18 cellular contexts compared by ENCODE assay signal in genomic region chr17:33447090-33447489, GRCh38.
A peak's percentile ranks its signal among the peaks of the same experiment; 100 is the strongest.
DNase-seq lines count a peak whose midpoint lies in the region; FAIRE-seq and TF ChIP-seq lines count a peak whose summit lies in the region.
"Had no signal": no experiment of that assay in that cellular context is flagged by ENCODE, and none has a peak within 500 bp of the region (broad histone marks: within the 10 kb centered on the region; RNA-seq: fewer than 3 reads in every experiment).

No MANE protein-coding gene starts in this region.

- H3K36me3 ChIP-seq in BE2C (no peaks in the 10 kb centered on the region), astrocyte (ENCODE audit: insufficient read depth, low read length) (no peaks in the 10 kb centered on the region), thyroid gland (no peaks in the 10 kb centered on the region), breast epithelium (no peaks in the 10 kb centered on the region)

- H3K4me1 ChIP-seq in BE2C (no peaks in the 10 kb centered on the region; the same call in 1 of the 2 replicates), astrocyte (ENCODE audit: insufficient read depth, low read length) (no peaks in the 10 kb centered on the region), thyroid gland (no peaks in the 10 kb centered on the region), breast epithelium (no peaks in the 10 kb centered on the region)

- H3K27me3 ChIP-seq in BE2C: no peaks in the 10 kb centered on the region
- no peaks in the 10 kb centered on the region for H3K27me3 ChIP-seq in astrocyte (ENCODE audit: insufficient read depth, low read length)
- no peaks in the 10 kb centered on the region for H3K27me3 ChIP-seq in thyroid gland
- no peaks in the 10 kb centered on the region for H3K27me3 ChIP-seq in breast epithelium

- no peak overlapping the region for H3K4me3 ChIP-seq in BE2C (ENCODE audit: low read depth, low read length)
- no peak overlapping the region for H3K4me3 ChIP-seq in astrocyte (ENCODE audit: insufficient read depth, low read depth, low read length)
- H3K4me3 ChIP-seq in thyroid gland (replicated peaks in 1 of 3): no peak overlapping the region
- no peak overlapping the region for H3K4me3 ChIP-seq in breast epithelium

- H3K4me1 Mint-ChIP-seq in astrocyte (ENCODE audit: low read depth, unreplicated experiment): peaks cover 9% of the 10 kb centered on the region
- H3K4me1 Mint-ChIP-seq in activated T-cell treated with anti-CD3 and anti-CD28 coated beads, Interleukin-2, amount 50 U/mL, for 24 hours (ENCODE audit: low read depth): no peaks in the 10 kb centered on the region
- H3K4me1 Mint-ChIP-seq: B cell; CD4-positive, CD25-positive, alpha-beta regulatory T cell; CD8-positive, alpha-beta memory T cell had no signal

- H3K4me3 Mint-ChIP-seq in astrocyte (ENCODE audit: unreplicated experiment): no peak overlapping the region
- no peak overlapping the region for H3K4me3 Mint-ChIP-seq in activated T-cell treated with anti-CD3 and anti-CD28 coated beads, Interleukin-2, amount 50 U/mL, for 24 hours
- H3K4me3 Mint-ChIP-seq: B cell; CD4-positive, CD25-positive, alpha-beta regulatory T cell; CD8-positive, alpha-beta memory T cell; HFFc6 had no signal

- peak overlapping the region; percentile 10 for H3K27ac Mint-ChIP-seq in astrocyte (ENCODE audit: unreplicated experiment)
- H3K27ac Mint-ChIP-seq in activated T-cell treated with anti-CD3 and anti-CD28 coated beads, Interleukin-2, amount 50 U/mL, for 24 hours: no peak overlapping the region
- H3K27ac Mint-ChIP-seq: B cell; CD8-positive, alpha-beta memory T cell; HFFc6 had no signal

- H3K79me2 ChIP-seq in astrocyte (ENCODE audit: insufficient read depth, low read length): no peaks in the 10 kb centered on the region

- peaks cover 3% of the 10 kb centered on the region for H3K27me3 Mint-ChIP-seq in astrocyte (ENCODE audit: low read depth, unreplicated experiment)
- peaks cover 9% of the 10 kb centered on the region for H3K27me3 Mint-ChIP-seq in activated T-cell treated with anti-CD3 and anti-CD28 coated beads, Interleukin-2, amount 50 U/mL, for 24 hours
- H3K27me3 Mint-ChIP-seq: B cell; CD4-positive, CD25-positive, alpha-beta regulatory T cell had no signal

- intact Hi-C loops in thyroid gland (cut with DNase I) (no loop called here), breast epithelium (cut with DNase I; ENCODE audit: low total_unique reads) (no loop called here)

- H2AFZ ChIP-seq in astrocyte (ENCODE audit: low read depth, low read length): no peak overlapping the region

- TF ChIP-seq POLR2A in thyroid gland (IDR thresholded peaks at IDR 0.05): no peak
- no peak for TF ChIP-seq POLR2A in breast epithelium (IDR thresholded peaks at IDR 0.05)

- no peak for FAIRE-seq in astrocyte (lab: Jason Lieb, UNC)

- WGBS in thyroid gland, 2 donors: 34 to 39% methylated on average over 5 of the region's 5 CpGs

- TF ChIP-seq CTCF in BE2C (IDR thresholded peaks at IDR 0.05; ENCODE audit: low read depth, low read length): no peak
- TF ChIP-seq CTCF in astrocyte (IDR thresholded peaks at IDR 0.05; ENCODE audit: insufficient read depth, low read depth, low read length): no peak
- no peak for TF ChIP-seq CTCF in thyroid gland (IDR thresholded peaks at IDR 0.05)
- TF ChIP-seq CTCF in breast epithelium (IDR thresholded peaks at IDR 0.05): no peak

- no peak overlapping the region for H3K9ac ChIP-seq in astrocyte (ENCODE audit: low read length)

- H4K20me1 ChIP-seq in astrocyte (ENCODE audit: insufficient read depth, low read length): no peaks in the 10 kb centered on the region

- H3K36me3 Mint-ChIP-seq in astrocyte (ENCODE audit: low read depth, unreplicated experiment): no peaks in the 10 kb centered on the region
- no peaks in the 10 kb centered on the region for H3K36me3 Mint-ChIP-seq in activated T-cell treated with anti-CD3 and anti-CD28 coated beads, Interleukin-2, amount 50 U/mL, for 24 hours (ENCODE audit: low read depth)
- H3K36me3 Mint-ChIP-seq: CD4-positive, CD25-positive, alpha-beta regulatory T cell; CD8-positive, alpha-beta memory T cell had no signal

- H3K27ac ChIP-seq in astrocyte (ENCODE audit: low read depth, low read length) (no peak overlapping the region), thyroid gland (no peak overlapping the region), breast epithelium (no peak overlapping the region)

- DNase-seq in BE2C: peak; percentile 74
- peak; percentile 22 to 28 for DNase-seq in SHP77 (lab: John Stamatoyannopoulos, UW)
- DNase-seq in astrocyte (ENCODE audit: low read depth): no peak
- peak; percentile 56 for DNase-seq in islet precursor cell
- no peak for DNase-seq in thyroid gland
- no peak for DNase-seq in activated T-cell treated with anti-CD3 and anti-CD28 coated beads, Interleukin-2, amount 50 U/mL, for 24 hours
- DNase-seq in breast epithelium (ENCODE audit: low spot score in 2 of 2): no peak
- DNase-seq: C1 segment of cervical spinal cord; CD4-positive, CD25-positive, alpha-beta regulatory T cell; CD8-positive, alpha-beta memory T cell; COR-L47; DMS 273 treated with DMSO at 0.1 percent for 48 hours; DMS79; GF-D8; GOT3; H7; HFFc6 had no signal

- H3K9me3 Mint-ChIP-seq in astrocyte (ENCODE audit: unreplicated experiment): peaks cover 9% of the 10 kb centered on the region
- peaks cover 8% of the 10 kb centered on the region for H3K9me3 Mint-ChIP-seq in activated T-cell treated with anti-CD3 and anti-CD28 coated beads, Interleukin-2, amount 50 U/mL, for 24 hours

- H3K9me3 ChIP-seq in BE2C (no peaks in the 10 kb centered on the region), astrocyte (ENCODE audit: insufficient read depth, low read depth, low read length) (peaks cover 5% of the 10 kb centered on the region), thyroid gland (no peaks in the 10 kb centered on the region), breast epithelium (peaks cover 0 to 5% of the 10 kb centered on the region in 2 donors)

- no peak overlapping the region for H3K4me2 ChIP-seq in astrocyte (ENCODE audit: low read length)

Comparison
In these comparisons a context has a peak if more than half of its experiments do, and no peak if none do; other contexts are left out.
1. DNase-seq: peak in BE2C (single experiment), SHP77 (2 of 2) and islet precursor cell (single experiment); none in astrocyte (single experiment), thyroid gland (0 of 2), activated T-cell treated with anti-CD3 and anti-CD28 coated beads, Interleukin-2, amount 50 U/mL, for 24 hours (single experiment) and breast epithelium (0 of 2).